1 cellular context compared by ENCODE assay signal in the genomic region with DNA sequence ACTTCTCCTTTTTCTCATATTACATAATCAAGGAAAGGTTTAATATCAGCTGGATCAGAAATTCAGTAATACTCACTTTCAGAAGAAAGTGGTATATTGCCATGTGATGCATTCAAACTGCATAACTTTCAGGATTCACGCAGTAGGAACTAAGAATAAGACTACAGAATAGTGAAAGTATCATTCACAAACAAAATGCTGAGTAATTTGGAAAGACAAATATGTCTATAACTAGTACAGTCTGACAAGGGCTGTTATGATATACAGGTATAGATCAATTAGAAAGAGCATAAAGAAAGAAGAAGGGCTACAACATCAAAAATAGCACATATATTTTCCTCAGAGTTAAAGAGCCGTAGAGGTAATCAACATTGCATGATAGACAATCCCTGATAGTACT.
TF ChIP-seq lines count a peak whose summit lies in the region.

No MANE protein-coding gene starts in this region.

TF ChIP-seq in GM12878, 131 proteins besides CTCF, POLR2A, EP300 and RAD21 (continued from another document):
- TF ChIP-seq GATAD2B (conservative IDR thresholded peaks at IDR 0.05; ENCODE audit: low read depth): no peak
- no peak for TF ChIP-seq TBL1XR1 (IDR thresholded peaks at IDR 0.05; ENCODE audit: low read depth, low read length)
- TF ChIP-seq, protein P1, sequence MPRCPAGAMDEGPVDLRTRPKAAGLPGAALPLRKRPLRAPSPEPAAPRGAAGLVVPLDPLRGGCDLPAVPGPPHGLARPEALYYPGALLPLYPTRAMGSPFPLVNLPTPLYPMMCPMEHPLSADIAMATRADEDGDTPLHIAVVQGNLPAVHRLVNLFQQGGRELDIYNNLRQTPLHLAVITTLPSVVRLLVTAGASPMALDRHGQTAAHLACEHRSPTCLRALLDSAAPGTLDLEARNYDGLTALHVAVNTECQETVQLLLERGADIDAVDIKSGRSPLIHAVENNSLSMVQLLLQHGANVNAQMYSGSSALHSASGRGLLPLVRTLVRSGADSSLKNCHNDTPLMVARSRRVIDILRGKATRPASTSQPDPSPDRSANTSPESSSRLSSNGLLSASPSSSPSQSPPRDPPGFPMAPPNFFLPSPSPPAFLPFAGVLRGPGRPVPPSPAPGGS (IDR thresholded peaks at IDR 0.05; ENCODE audit: borderline replicate concordance, insufficient read depth, low read depth, low read length, poor library complexity, severe bottlenecking): no peak
- no peak for TF ChIP-seq NKRF (conservative IDR thresholded peaks at IDR 0.05)
